Comparison of ENCODE assay signal across 8 cellular contexts in the genomic region with DNA sequence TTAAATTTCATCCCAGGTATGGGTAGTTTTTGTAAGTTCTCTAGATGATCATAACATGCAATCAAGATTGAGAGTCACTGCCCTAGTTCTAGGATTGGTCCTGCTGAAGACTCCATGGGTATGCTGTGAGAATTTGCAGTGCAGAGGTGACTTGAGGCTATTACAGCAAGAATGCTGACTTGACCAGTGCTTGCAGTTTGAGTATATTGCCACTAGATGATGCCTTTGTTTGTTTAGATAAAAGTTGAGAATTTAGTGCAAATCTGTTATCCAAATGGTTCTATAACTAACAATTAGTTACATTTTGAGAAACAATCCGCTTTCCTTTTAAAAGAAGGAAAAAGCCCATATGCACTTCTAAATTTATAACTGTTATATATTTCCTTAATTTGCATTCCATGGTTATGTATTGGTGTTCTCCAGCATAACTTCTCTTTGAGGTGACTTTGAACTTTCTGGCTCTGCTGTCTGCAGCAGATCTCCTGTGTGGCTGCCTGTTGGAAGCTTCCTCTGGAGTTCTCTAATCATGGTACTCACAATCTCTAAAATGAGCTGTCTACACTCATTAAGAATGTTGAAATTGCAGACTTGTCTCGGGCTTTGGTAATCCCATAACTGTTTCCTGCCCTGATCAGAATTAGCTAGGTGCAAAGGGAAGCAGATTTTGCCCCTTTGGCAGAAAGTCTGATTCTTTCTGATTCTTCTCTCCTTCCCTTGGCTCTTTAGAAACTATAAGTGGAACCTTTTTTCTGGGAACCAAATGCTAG. TPM values are rescaled to one million over a fixed set of nuclear protein-coding genes. Genes with fewer than 3 reads are reported as not detected.
DNase-seq lines count a peak whose midpoint lies in the region; ATAC-seq and TF ChIP-seq lines count a peak whose summit lies in the region.

No MANE protein-coding gene starts in this region.

- H2AFZ ChIP-seq in osteoblast (ENCODE audit: low read length), result no peak overlapping the region

- H3K79me2 ChIP-seq in osteoblast (ENCODE audit: insufficient read depth, low read length), result peaks cover 29% of the 10 kb centered on the region

- H3K9me3 ChIP-seq in colonic mucosa (no peaks in the 10 kb centered on the region), osteoblast (ENCODE audit: low read depth, low read length) (no peaks in the 10 kb centered on the region)

- peak; percentile 45 for TF ChIP-seq CTCF in colonic mucosa (IDR thresholded peaks at IDR 0.05)
- peak; percentile 83 for TF ChIP-seq CTCF in osteoblast (IDR thresholded peaks at IDR 0.05; ENCODE audit: extremely low read depth, low read depth, low read length)

- H3K4me2 ChIP-seq in osteoblast (ENCODE audit: insufficient read depth, low read length), result peak overlapping the region; percentile 52

- H3K27me3 ChIP-seq in colonic mucosa (no peaks in the 10 kb centered on the region), osteoblast (ENCODE audit: insufficient read depth, low read length) (no peaks in the 10 kb centered on the region)

- H3K9ac ChIP-seq in colonic mucosa (ENCODE audit: low read depth in 2 of 2, low read length in 2 of 2), result no peak overlapping the region

- H3K4me3 ChIP-seq in colonic mucosa, result no peak overlapping the region
- no peak overlapping the region for H3K4me3 ChIP-seq in osteoblast (ENCODE audit: insufficient read depth, low read length)

- no peaks in the 10 kb centered on the region for H3K36me3 ChIP-seq in colonic mucosa
- peaks cover 21% of the 10 kb centered on the region for H3K36me3 ChIP-seq in osteoblast (ENCODE audit: insufficient read depth, low read length)

- ATAC-seq in GM19452 (IDR thresholded peaks at IDR 0.05; ENCODE audit: unreplicated experiment) (no peak), GM19463 (IDR thresholded peaks at IDR 0.05; ENCODE audit: unreplicated experiment) (no peak)

- H3K27ac ChIP-seq in colonic mucosa, result no peak overlapping the region
- H3K27ac ChIP-seq in osteoblast (ENCODE audit: low read depth, low read length), result peak overlapping the region; percentile 66

- no peaks in the 10 kb centered on the region for H3K4me1 ChIP-seq in colonic mucosa
- peaks cover 23% of the 10 kb centered on the region for H3K4me1 ChIP-seq in osteoblast (ENCODE audit: insufficient read depth, low read length)

- intact Hi-C loops in colonic mucosa (cut with DNase I), result no loop called here

- no peaks in the 10 kb centered on the region for H4K20me1 ChIP-seq in osteoblast (ENCODE audit: insufficient read depth, low read length)

- DNase-seq in NCI-H2227 (lab: John Stamatoyannopoulos, UW; ENCODE audit: unreplicated experiment) (peak; percentile 16), NCI-H2227 treated with DMSO at 0.1 percent for 48 hours (lab: John Stamatoyannopoulos, UW) (no peak), M059J (ENCODE audit: low read depth) (peak; percentile 62), colonic mucosa (no peak), osteoblast (ENCODE audit: insufficient read length, low spot score, missing footprints) (peak; percentile 86), NCI-H2107 (lab: John Stamatoyannopoulos, UW) (no peak)

RNA-seq across cellular contexts. Expression of gene MELK, which starts 24.9 kb away (rescaled TPM):
- 121 and 124 TPM in 2 replicates for total RNA-seq in M059J (2014; rRNA removed; shearing (Covaris generic))
- total RNA-seq in colonic mucosa (10 to 100 TPM; 11.9 to 39.8 TPM), osteoblast (8.3 and 9.4 TPM in 2 replicates)

Comparison
In these comparisons a context has a peak if more than half of its experiments do, and no peak if none do; other contexts are left out.
1. DNase-seq: peak in NCI-H2227 (single experiment), M059J (single experiment) and osteoblast (single experiment); none in NCI-H2227 treated with DMSO at 0.1 percent for 48 hours (single experiment), colonic mucosa (single experiment) and NCI-H2107 (single experiment).